25 cellular contexts compared by ENCODE assay signal in the genomic region with DNA sequence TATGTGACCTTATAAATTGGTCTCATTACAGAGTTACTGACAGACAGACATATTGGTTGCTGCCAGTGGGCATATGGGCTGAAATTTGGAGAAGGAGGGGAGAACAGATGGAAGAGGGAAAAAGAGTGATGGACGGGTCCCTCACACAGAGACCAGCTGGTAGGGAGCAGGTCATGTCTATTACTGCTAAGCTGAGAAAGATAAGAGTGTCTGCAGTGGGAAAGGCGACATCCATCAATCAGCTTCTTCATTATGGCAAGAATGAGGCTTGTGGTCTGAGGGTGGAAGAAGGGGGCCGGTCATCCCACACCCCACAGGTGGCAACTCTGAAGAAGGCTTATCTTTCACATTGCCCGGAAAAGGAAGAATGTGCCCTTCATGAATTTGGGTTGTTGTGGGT.
DNase-seq lines count a peak whose midpoint lies in the region; ATAC-seq, FAIRE-seq and TF ChIP-seq lines count a peak whose summit lies in the region.
"Had no signal": no experiment of that assay in that cellular context is flagged by ENCODE, and none has a peak within 500 bp of the region (broad histone marks: within the 10 kb centered on the region; RNA-seq: fewer than 3 reads in every experiment).

No MANE protein-coding gene starts in this region.

- H2BK15ac ChIP-seq in mesendoderm (replicated peaks; ENCODE audit: low read depth): no peak overlapping the region

- H3K27me3 ChIP-seq in mesendoderm (ENCODE audit: insufficient read depth, low read length, poor library complexity) (no peaks in the 10 kb centered on the region), hepatocyte (no peaks in the 10 kb centered on the region), foreskin keratinocyte (peaks cover 18% of the 10 kb centered on the region)
- H3K27me3 ChIP-seq: BLaER1 treated with 17β-estradiol and CSF1 and Interleukin-3, amounts not matched to agents 10 nM and 100 nM had no signal

- intact Hi-C loops in left cardiac atrium (cut with DNase I): no loop called here

- H2AK5ac ChIP-seq in mesendoderm (ENCODE audit: low read length): no peak overlapping the region

- no peak for TF ChIP-seq CTCF in hepatocyte (IDR thresholded peaks at IDR 0.05; ENCODE audit: poor library complexity)
- no peak for TF ChIP-seq CTCF in foreskin keratinocyte (conservative IDR thresholded peaks at IDR 0.05)

- no peak overlapping the region for H2BK5ac ChIP-seq in mesendoderm (ENCODE audit: low read length)

- H3K23ac ChIP-seq in mesendoderm (ENCODE audit: low read length): no peak overlapping the region

- peaks cover 1% of the 10 kb centered on the region for H3K4me1 ChIP-seq in mesendoderm (ENCODE audit: control insufficient read depth, low read depth, low read length)
- H3K4me1 ChIP-seq in hepatocyte (ENCODE audit: insufficient read depth): no peaks in the 10 kb centered on the region
- H3K4me1 ChIP-seq in foreskin keratinocyte: no peaks in the 10 kb centered on the region
- H3K4me1 ChIP-seq: A549; BLaER1 treated with 17β-estradiol and CSF1 and Interleukin-3, amounts not matched to agents 10 nM and 100 nM had no signal

- WGBS in mesendoderm (ENCODE audit: extremely low coverage, insufficient coverage, low lambda C conversion rate): no CpG with 5 or more reads among the region's 4 CpGs
- WGBS in hepatocyte (ENCODE audit: low lambda C conversion rate, missing lambda C conversion rate): 85% methylated on average over 4 of the region's 4 CpGs

- H3K9me3 ChIP-seq in hepatocyte (ENCODE audit: low read depth): no peaks in the 10 kb centered on the region
- H3K9me3 ChIP-seq: A549; BLaER1 treated with 17β-estradiol and CSF1 and Interleukin-3, amounts not matched to agents 10 nM and 100 nM had no signal

- no peak overlapping the region for H3K27ac ChIP-seq in mesendoderm (ENCODE audit: low read depth, low read length)
- H3K27ac ChIP-seq in hepatocyte: no peak overlapping the region
- H3K27ac ChIP-seq in foreskin keratinocyte: no peak overlapping the region
- H3K27ac ChIP-seq: A549; BLaER1 treated with 17β-estradiol and CSF1 and Interleukin-3, amounts not matched to agents 10 nM and 100 nM; GM23248 had no signal

- H3K4me2 ChIP-seq in mesendoderm (ENCODE audit: low read length) (no peak overlapping the region), hepatocyte (no peak overlapping the region)
- H3K4me2 ChIP-seq: A549; BLaER1 treated with 17β-estradiol and CSF1 and Interleukin-3, amounts not matched to agents 10 nM and 100 nM had no signal

- no peak for ATAC-seq in left cardiac atrium
- no peak for ATAC-seq in foreskin keratinocyte
- ATAC-seq: A549, K562, PC-3, SK-N-SH treated with all-trans-retinoic acid at 6 μM for 48 hours had no signal

- H3K4me3 ChIP-seq in mesendoderm (ENCODE audit: low read length) (no peak overlapping the region), hepatocyte (no peak overlapping the region)
- H3K4me3 ChIP-seq: A549; BLaER1 treated with 17β-estradiol and CSF1 and Interleukin-3, amounts not matched to agents 10 nM and 100 nM; GM23248; K562 had no signal

- no peak overlapping the region for H3K9ac ChIP-seq in mesendoderm (ENCODE audit: low read length)
- H3K9ac ChIP-seq: BLaER1 treated with 17β-estradiol and CSF1 and Interleukin-3, amounts not matched to agents 10 nM and 100 nM; GM23248 had no signal

- H3K9me2 ChIP-seq in hepatocyte (replicated peaks; ENCODE audit: insufficient read depth): no peaks in the 10 kb centered on the region

- no peak overlapping the region for H4K8ac ChIP-seq in mesendoderm (ENCODE audit: low read depth, low read length)

- no peak overlapping the region for H3K18ac ChIP-seq in mesendoderm (ENCODE audit: low read length)

- DNase-seq in NCI-H1694 treated with DMSO at 0.1 percent for 48 hours (lab: John Stamatoyannopoulos, UW): peak; percentile 39
- DNase-seq in NCI-H82 treated with DMSO at 0.1 percent for 48 hours (lab: John Stamatoyannopoulos, UW; ENCODE audit: unreplicated experiment): peak; percentile 94
- DNase-seq in mesendoderm: peak; percentile 53
- DNase-seq in urothelium cell line (ENCODE audit: low spot score): no peak
- DNase-seq in left cardiac atrium: no peak
- DNase-seq in hepatocyte (ENCODE audit: low spot score): no peak
- no peak for DNase-seq in foreskin keratinocyte
- DNase-seq: AML-193; CD4-positive, alpha-beta T cell; GF-D8; GM23248; H9; Kasumi-1; NCI-H1092 treated with DMSO at 0.1 percent for 48 hours; NCI-H1436 treated with DMSO at 0.1 percent for 48 hours; NCI-H2029; NCI-H446 treated with DMSO at 0.1 percent for 48 hours; NK-92 treated with Interleukin-12 subunit alpha and Interleukin-12 subunit beta, amount 100 ng/mL, for 24 hours; PC-3 had no signal

- no peak overlapping the region for H4K5ac ChIP-seq in mesendoderm (ENCODE audit: low read length)

- peak; percentile 20 for FAIRE-seq in urothelium cell line (lab: Jason Lieb, UNC)
- FAIRE-seq: A549, D721Med, HTR-8/SVneo, K562 had no signal

- H3K79me2 ChIP-seq in mesendoderm (ENCODE audit: control insufficient read depth, insufficient read depth, low read length) (no peaks in the 10 kb centered on the region), hepatocyte (no peaks in the 10 kb centered on the region)

- H3K36me3 ChIP-seq in mesendoderm (ENCODE audit: control insufficient read depth, insufficient read depth, low read length) (no peaks in the 10 kb centered on the region), hepatocyte (replicated peaks; ENCODE audit: insufficient read depth, low read depth) (no peaks in the 10 kb centered on the region)
- H3K36me3 ChIP-seq: BLaER1 treated with 17β-estradiol and CSF1 and Interleukin-3, amounts not matched to agents 10 nM and 100 nM had no signal

- H2BK120ac ChIP-seq in mesendoderm (ENCODE audit: low read depth, low read length): no peak overlapping the region

- H3K4ac ChIP-seq in mesendoderm (ENCODE audit: low read depth, low read length): no peak overlapping the region

- H4K20me1 ChIP-seq in hepatocyte (ENCODE audit: insufficient read depth, poor library complexity, severe bottlenecking): no peaks in the 10 kb centered on the region
- H4K20me1 ChIP-seq: BLaER1 treated with 17β-estradiol and CSF1 and Interleukin-3, amounts not matched to agents 10 nM and 100 nM had no signal

- H3K56ac ChIP-seq in mesendoderm (ENCODE audit: low read length): no peak overlapping the region

- H2AFZ ChIP-seq in hepatocyte: no peak overlapping the region
- H2AFZ ChIP-seq: GM23248 had no signal

- H3K79me1 ChIP-seq in mesendoderm (ENCODE audit: low read length): no peaks in the 10 kb centered on the region

Comparison
In these comparisons a context has a peak if more than half of its experiments do, and no peak if none do; other contexts are left out.
1. DNase-seq: peak in NCI-H1694 treated with DMSO at 0.1 percent for 48 hours (single experiment), NCI-H82 treated with DMSO at 0.1 percent for 48 hours (single experiment) and mesendoderm (single experiment); none in urothelium cell line (single experiment), left cardiac atrium (single experiment), hepatocyte (single experiment) and foreskin keratinocyte (0 of 2).